ENCODE assay signal across 2 cellular contexts in the genomic region with DNA sequence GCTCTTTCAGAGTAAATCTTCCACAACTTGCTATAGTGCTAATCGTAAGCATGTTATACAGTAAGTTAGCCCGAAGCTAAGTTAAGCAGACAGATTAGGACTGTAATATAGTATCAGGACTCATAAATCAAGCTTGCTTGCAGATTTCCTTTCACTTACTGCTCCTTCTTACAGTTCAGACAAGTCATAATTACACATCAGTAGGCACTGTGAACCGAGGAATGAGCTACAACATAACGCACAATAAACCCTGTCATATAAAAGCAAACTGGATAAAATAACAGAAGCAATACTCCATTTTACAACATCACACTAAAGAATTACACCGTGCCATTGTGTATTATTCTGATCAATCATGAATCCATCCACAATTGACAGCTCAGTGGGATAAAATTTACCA.
TF ChIP-seq lines count a peak whose summit lies in the region.

No MANE protein-coding gene starts in this region.

TF ChIP-seq in HEK293, 187 proteins besides CTCF, POLR2A, EP300 and RAD21 (continued from another document):
- TF ChIP-seq ZNF391 (tag by site-specific recombination; IDR thresholded peaks at IDR 0.05; ENCODE audit: borderline replicate concordance, low read depth), result no peak

TF ChIP-seq in WTC11, 78 proteins besides CTCF, POLR2A, EP300 and RAD21 (continued from another document):
- TF ChIP-seq TP53 (CRISPR knock-in tag; IDR thresholded peaks at IDR 0.05), result no peak
- no peak for TF ChIP-seq PRRX2 (CRISPR knock-in tag; IDR thresholded peaks at IDR 0.05)
- no peak for TF ChIP-seq FOXK1 (CRISPR knock-in tag; IDR thresholded peaks at IDR 0.05)
- no peak for TF ChIP-seq KAT7 (CRISPR knock-in tag; IDR thresholded peaks at IDR 0.05; ENCODE audit: borderline replicate concordance)
- TF ChIP-seq ATF1 (CRISPR knock-in tag; IDR thresholded peaks at IDR 0.05), result no peak
- TF ChIP-seq RORB (CRISPR knock-in tag; IDR thresholded peaks at IDR 0.05), result no peak
- TF ChIP-seq ARID4B (CRISPR knock-in tag; IDR thresholded peaks at IDR 0.05; ENCODE audit: borderline replicate concordance), result no peak
- TF ChIP-seq, protein P1, sequence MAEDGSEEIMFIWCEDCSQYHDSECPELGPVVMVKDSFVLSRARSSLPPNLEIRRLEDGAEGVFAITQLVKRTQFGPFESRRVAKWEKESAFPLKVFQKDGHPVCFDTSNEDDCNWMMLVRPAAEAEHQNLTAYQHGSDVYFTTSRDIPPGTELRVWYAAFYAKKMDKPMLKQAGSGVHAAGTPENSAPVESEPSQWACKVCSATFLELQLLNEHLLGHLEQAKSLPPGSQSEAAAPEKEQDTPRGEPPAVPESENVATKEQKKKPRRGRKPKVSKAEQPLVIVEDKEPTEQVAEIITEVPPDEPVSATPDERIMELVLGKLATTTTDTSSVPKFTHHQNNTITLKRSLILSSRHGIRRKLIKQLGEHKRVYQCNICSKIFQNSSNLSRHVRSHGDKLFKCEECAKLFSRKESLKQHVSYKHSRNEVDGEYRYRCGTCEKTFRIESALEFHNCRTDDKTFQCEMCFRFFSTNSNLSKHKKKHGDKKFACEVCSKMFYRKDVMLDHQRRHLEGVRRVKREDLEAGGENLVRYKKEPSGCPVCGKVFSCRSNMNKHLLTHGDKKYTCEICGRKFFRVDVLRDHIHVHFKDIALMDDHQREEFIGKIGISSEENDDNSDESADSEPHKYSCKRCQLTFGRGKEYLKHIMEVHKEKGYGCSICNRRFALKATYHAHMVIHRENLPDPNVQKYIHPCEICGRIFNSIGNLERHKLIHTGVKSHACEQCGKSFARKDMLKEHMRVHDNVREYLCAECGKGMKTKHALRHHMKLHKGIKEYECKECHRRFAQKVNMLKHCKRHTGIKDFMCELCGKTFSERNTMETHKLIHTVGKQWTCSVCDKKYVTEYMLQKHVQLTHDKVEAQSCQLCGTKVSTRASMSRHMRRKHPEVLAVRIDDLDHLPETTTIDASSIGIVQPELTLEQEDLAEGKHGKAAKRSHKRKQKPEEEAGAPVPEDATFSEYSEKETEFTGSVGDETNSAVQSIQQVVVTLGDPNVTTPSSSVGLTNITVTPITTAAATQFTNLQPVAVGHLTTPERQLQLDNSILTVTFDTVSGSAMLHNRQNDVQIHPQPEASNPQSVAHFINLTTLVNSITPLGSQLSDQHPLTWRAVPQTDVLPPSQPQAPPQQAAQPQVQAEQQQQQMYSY (CRISPR knock-in tag; IDR thresholded peaks at IDR 0.05), result no peak
